11 cellular contexts compared by ENCODE assay signal in genomic region chr10:35231646-35232045, GRCh38.
"Had no signal": no experiment of that assay in that cellular context is flagged by ENCODE, and none has a peak within 500 bp of the region (broad histone marks: within the 10 kb centered on the region; RNA-seq: fewer than 3 reads in every experiment).

No MANE protein-coding gene starts in this region.

- H3K9ac ChIP-seq: GM23248 had no signal

- H3K27ac ChIP-seq: GM23248 had no signal

- H3K36me3 ChIP-seq: HAP-1 had no signal

- H3K4me1 ChIP-seq: HAP-1 had no signal

- H3K4me3 ChIP-seq: GM23248, GM23338, HAP-1 had no signal

- H3K4me2 ChIP-seq: GM23338 had no signal

- H2AFZ ChIP-seq: GM23248, GM23338 had no signal

- FAIRE-seq: H1, H54 had no signal

- H3K9me3 ChIP-seq: HAP-1 had no signal

- ATAC-seq: GM23338, HCT116 had no signal

- DNase-seq: GM23248, GOT3, H7, H9, HCEC 1CT, HFFc6 had no signal
